23 cellular contexts compared by ENCODE assay signal in genomic region chr3:98325055-98325454, GRCh38. TPM values are rescaled to one million over a fixed set of nuclear protein-coding genes. Genes with fewer than 3 reads are reported as not detected.
DNase-seq lines count a peak whose midpoint lies in the region; TF ChIP-seq lines count a peak whose summit lies in the region.
"Had no signal": no experiment of that assay in that cellular context is flagged by ENCODE, and none has a peak within 500 bp of the region (broad histone marks: within the 10 kb centered on the region; RNA-seq: fewer than 3 reads in every experiment).

No MANE protein-coding gene starts in this region.

- H3K4me3 Mint-ChIP-seq in type B pancreatic cell: peak overlapping the region; percentile 7
- H3K4me3 Mint-ChIP-seq: activated CD4-positive, alpha-beta memory T cell treated with anti-CD3 and anti-CD28 coated beads, Interleukin-2, amount 10 ng/mL, durations not matched to agents 7 days and 5 days; activated naive CD8-positive, alpha-beta T cell treated with anti-CD3 and anti-CD28 coated beads for 36 hours; activated T-cell treated with anti-CD3 and anti-CD28 coated beads, Interleukin-2, amount 50 U/mL, for 72 hours; brain; naive B cell had no signal

- H3K4me3 ChIP-seq in iPS-11a (ENCODE audit: low read depth, low read length): peak overlapping the region; percentile 28
- H3K4me3 ChIP-seq in WERI-Rb-1 (ENCODE audit: low read depth, low read length): no peak overlapping the region
- H3K4me3 ChIP-seq: gastroesophageal sphincter, lung, tibial artery had no signal

- H3K36me3 Mint-ChIP-seq in type B pancreatic cell: no peaks in the 10 kb centered on the region
- H3K36me3 Mint-ChIP-seq: activated naive CD8-positive, alpha-beta T cell treated with anti-CD3 and anti-CD28 coated beads for 36 hours; brain; naive B cell had no signal

- H3K9me3 ChIP-seq in WERI-Rb-1 (ENCODE audit: severe bottlenecking): no peaks in the 10 kb centered on the region
- H3K9me3 ChIP-seq: gastroesophageal sphincter, tibial artery had no signal

- peaks cover 28% of the 10 kb centered on the region for H3K27me3 ChIP-seq in WERI-Rb-1 (ENCODE audit: insufficient read depth, low read depth, severe bottlenecking)

- no peak overlapping the region for H3K27ac Mint-ChIP-seq in type B pancreatic cell
- H3K27ac Mint-ChIP-seq: activated CD4-positive, alpha-beta memory T cell treated with anti-CD3 and anti-CD28 coated beads, Interleukin-2, amount 10 ng/mL, durations not matched to agents 7 days and 5 days; activated naive CD8-positive, alpha-beta T cell treated with anti-CD3 and anti-CD28 coated beads for 36 hours; activated T-cell treated with anti-CD3 and anti-CD28 coated beads, Interleukin-2, amount 50 U/mL, for 72 hours; brain; naive B cell had no signal

- peaks cover 5% of the 10 kb centered on the region for H3K4me1 Mint-ChIP-seq in type B pancreatic cell (ENCODE audit: unreplicated experiment)
- H3K4me1 Mint-ChIP-seq: activated naive CD8-positive, alpha-beta T cell treated with anti-CD3 and anti-CD28 coated beads for 36 hours; naive B cell had no signal

- DNase-seq in NCI-H146 (lab: John Stamatoyannopoulos, UW): peak; percentile 10
- DNase-seq in NCI-H146 treated with DMSO at 0.1 percent for 48 hours (lab: John Stamatoyannopoulos, UW; ENCODE audit: unreplicated experiment): no peak
- DNase-seq in RPMI8226: peak; percentile 4
- DNase-seq in type B pancreatic cell (ENCODE audit: extremely low spot score, unreplicated experiment): no peak
- no peak for DNase-seq in GM19238 (ENCODE audit: insufficient read length, low spot score)
- DNase-seq in globus pallidus (ENCODE audit: low spot score): no peak
- no peak for DNase-seq in WERI-Rb-1
- DNase-seq: activated CD4-positive, alpha-beta memory T cell treated with anti-CD3 and anti-CD28 coated beads, Interleukin-2, amount 10 ng/mL, durations not matched to agents 7 days and 5 days; activated naive CD8-positive, alpha-beta T cell treated with anti-CD3 and anti-CD28 coated beads for 36 hours; activated T-cell treated with anti-CD3 and anti-CD28 coated beads, Interleukin-2, amount 50 U/mL, for 72 hours; C1 segment of cervical spinal cord; DND-41; naive B cell; NCI-H187; NCI-H524 treated with DMSO at 0.1 percent for 48 hours; tibial artery had no signal

- H3K36me3 ChIP-seq in WERI-Rb-1: no peaks in the 10 kb centered on the region
- H3K36me3 ChIP-seq: gastroesophageal sphincter, tibial artery had no signal

- peaks cover 4% of the 10 kb centered on the region for H3K27me3 Mint-ChIP-seq in type B pancreatic cell

- H3K27ac ChIP-seq in WERI-Rb-1: no peak overlapping the region
- H3K27ac ChIP-seq: gastroesophageal sphincter, parathyroid adenoma, tibial artery had no signal

- no peaks in the 10 kb centered on the region for H3K9me3 Mint-ChIP-seq in type B pancreatic cell
- H3K9me3 Mint-ChIP-seq: activated CD4-positive, alpha-beta memory T cell treated with anti-CD3 and anti-CD28 coated beads, Interleukin-2, amount 10 ng/mL, durations not matched to agents 7 days and 5 days; activated naive CD8-positive, alpha-beta T cell treated with anti-CD3 and anti-CD28 coated beads for 36 hours; activated T-cell treated with anti-CD3 and anti-CD28 coated beads, Interleukin-2, amount 50 U/mL, for 72 hours; brain had no signal

- TF ChIP-seq CTCF in type B pancreatic cell (conservative IDR thresholded peaks at IDR 0.05): no peak
- TF ChIP-seq CTCF in WERI-Rb-1 (IDR thresholded peaks at IDR 0.05; ENCODE audit: low read depth, low read length): no peak

RNA-seq across cellular contexts. Expression of gene OR5K4, which starts 28.6 kb away (rescaled TPM):
- not detected in 2 replicates for total RNA-seq in type B pancreatic cell (ENCODE audit: low replicate concordance)
- total RNA-seq: activated CD4-positive, alpha-beta memory T cell treated with anti-CD3 and anti-CD28 coated beads, Interleukin-2, amount 10 ng/mL, durations not matched to agents 7 days and 5 days; activated naive CD8-positive, alpha-beta T cell treated with anti-CD3 and anti-CD28 coated beads for 36 hours; activated T-cell treated with anti-CD3 and anti-CD28 coated beads, Interleukin-2, amount 50 U/mL, for 72 hours; epithelial cell of proximal tubule; gastroesophageal sphincter; lung; RPMI7951 had no signal

RNA-seq across cellular contexts. Expression of gene OR5H2, which starts 42.8 kb away (rescaled TPM):
- not detected in 2 replicates for total RNA-seq in type B pancreatic cell (ENCODE audit: low replicate concordance)
- total RNA-seq: activated CD4-positive, alpha-beta memory T cell treated with anti-CD3 and anti-CD28 coated beads, Interleukin-2, amount 10 ng/mL, durations not matched to agents 7 days and 5 days; activated naive CD8-positive, alpha-beta T cell treated with anti-CD3 and anti-CD28 coated beads for 36 hours; activated T-cell treated with anti-CD3 and anti-CD28 coated beads, Interleukin-2, amount 50 U/mL, for 72 hours; epithelial cell of proximal tubule; gastroesophageal sphincter; lung; RPMI7951 had no signal

Comparison
In these comparisons a context has a peak if more than half of its experiments do, and no peak if none do; other contexts are left out.
1. DNase-seq: peak in NCI-H146 (single experiment) and RPMI8226 (single experiment); none in NCI-H146 treated with DMSO at 0.1 percent for 48 hours (single experiment), type B pancreatic cell (single experiment), GM19238 (single experiment), globus pallidus (single experiment) and WERI-Rb-1 (single experiment).